16 cellular contexts compared by ENCODE assay signal in genomic region chrX:94977562-94977961, GRCh38.
DNase-seq lines count a peak whose midpoint lies in the region; FAIRE-seq and TF ChIP-seq lines count a peak whose summit lies in the region.
"Had no signal": no experiment of that assay in that cellular context is flagged by ENCODE, and none has a peak within 500 bp of the region (broad histone marks: within the 10 kb centered on the region; RNA-seq: fewer than 3 reads in every experiment).

No MANE protein-coding gene starts in this region.

- in situ Hi-C loops in Caki2 (cut with HindIII; ENCODE audit: low pct_unique_long_range_greater_than_20kb, low sequenced_read_pairs), result no loop called here

- H2BK5ac ChIP-seq in neuronal stem cell (ENCODE audit: low read length), result no peak overlapping the region

- no peak overlapping the region for H3K23ac ChIP-seq in neuronal stem cell (ENCODE audit: low read depth, low read length, poor library complexity)

- WGBS in neuronal stem cell (ENCODE audit: extremely low coverage in 2 of 2, insufficient read length in 2 of 2, insufficient replicate concordance in 1 of 2), 2 donors, result no CpG with 5 or more reads among the region's 2 CpGs

- H3K4me3 ChIP-seq in GM12865 (ENCODE audit: low read depth, low read length), result no peak overlapping the region
- H3K4me3 ChIP-seq in OCI-LY1 (ENCODE audit: low read depth, low read length, poor library complexity, severe bottlenecking), result peak overlapping the region; percentile 19
- no peak overlapping the region for H3K4me3 ChIP-seq in neuronal stem cell (ENCODE audit: low read length in 2 of 2)
- H3K4me3 ChIP-seq: BLaER1 treated with 17β-estradiol and CSF1 and Interleukin-3, amounts not matched to agents 10 nM and 100 nM; K562 had no signal

- H3F3A ChIP-seq in OCI-LY1 (ENCODE audit: insufficient read depth, low read length), result no peaks in the 10 kb centered on the region

- H4K20me1 ChIP-seq in OCI-LY1 (ENCODE audit: insufficient read depth, low read length), result no peaks in the 10 kb centered on the region

- no peak overlapping the region for H2AK5ac ChIP-seq in neuronal stem cell (ENCODE audit: low read depth, low read length)

- H2AFZ ChIP-seq in OCI-LY1 (ENCODE audit: low read length) (no peak overlapping the region), neuronal stem cell (ENCODE audit: low read length) (no peak overlapping the region)

- no peak overlapping the region for H4K8ac ChIP-seq in neuronal stem cell (ENCODE audit: low read depth, low read length)

- TF ChIP-seq CTCF in GM12865 (IDR thresholded peaks at IDR 0.05; ENCODE audit: insufficient read depth, low read depth, low read length, missing control alignments) (no peak), OCI-LY1 (IDR thresholded peaks at IDR 0.05; ENCODE audit: low read length) (peak; percentile 34; the same call in 1 of the 2 replicates), D721Med (IDR thresholded peaks at IDR 0.05; ENCODE audit: insufficient read depth, missing control alignments) (no peak)

- H3K9ac ChIP-seq in OCI-LY1 (ENCODE audit: low read length), result no peak overlapping the region
- H3K9ac ChIP-seq in neuronal stem cell (ENCODE audit: low read depth, low read length, poor library complexity), result no peak overlapping the region
- H3K9ac ChIP-seq: BLaER1 treated with 17β-estradiol and CSF1 and Interleukin-3, amounts not matched to agents 10 nM and 100 nM had no signal

- no peaks in the 10 kb centered on the region for H3K36me3 ChIP-seq in OCI-LY1 (ENCODE audit: insufficient read depth, low read length)
- no peaks in the 10 kb centered on the region for H3K36me3 ChIP-seq in neuronal stem cell (replicated peaks in 1 of 2; ENCODE audit: control insufficient read depth in 2 of 2, insufficient read depth in 2 of 2, low read length in 2 of 2)
- H3K36me3 ChIP-seq: BLaER1 treated with 17β-estradiol and CSF1 and Interleukin-3, amounts not matched to agents 10 nM and 100 nM had no signal

- no peak overlapping the region for H2BK12ac ChIP-seq in neuronal stem cell (ENCODE audit: low read length)

- no peak overlapping the region for H3K14ac ChIP-seq in neuronal stem cell (ENCODE audit: low read length)

- no peak overlapping the region for H2BK120ac ChIP-seq in neuronal stem cell (ENCODE audit: low read depth, low read length)

- H3K4me1 ChIP-seq in OCI-LY1 (ENCODE audit: insufficient read depth, low read length, severe bottlenecking) (peaks cover 38% of the 10 kb centered on the region), neuronal stem cell (ENCODE audit: control insufficient read depth in 2 of 2, insufficient read depth in 1 of 2, low read depth in 1 of 2, low read length in 2 of 2) (no peaks in the 10 kb centered on the region)

- H3K9me3 ChIP-seq in OCI-LY1 (ENCODE audit: low read length) (no peaks in the 10 kb centered on the region), neuronal stem cell (replicated peaks in 1 of 2; ENCODE audit: control insufficient read depth in 2 of 2, insufficient read depth in 1 of 2, low read depth in 1 of 2, low read length in 2 of 2) (no peaks in the 10 kb centered on the region)
- H3K9me3 ChIP-seq: BLaER1 treated with 17β-estradiol and CSF1 and Interleukin-3, amounts not matched to agents 10 nM and 100 nM had no signal

- H3K27ac ChIP-seq in OCI-LY1 (ENCODE audit: low read depth, low read length, poor library complexity, severe bottlenecking) (peak overlapping the region; percentile 86), neuronal stem cell (replicated peaks; ENCODE audit: low read length) (no peak overlapping the region)
- H3K27ac ChIP-seq: BLaER1 treated with 17β-estradiol and CSF1 and Interleukin-3, amounts not matched to agents 10 nM and 100 nM; HL-60 had no signal

- H3K79me2 ChIP-seq in OCI-LY1 (ENCODE audit: insufficient read depth, low read length), result no peaks in the 10 kb centered on the region

- no peak for FAIRE-seq in D721Med (lab: Jason Lieb, UNC)
- FAIRE-seq: GM18507, K562 had no signal

- H3K4me2 ChIP-seq in OCI-LY1 (ENCODE audit: low read length), result peak overlapping the region; percentile 39; the same call in 1 of the 2 replicates
- H3K4me2 ChIP-seq in neuronal stem cell (ENCODE audit: insufficient read depth, low read length, poor library complexity, severe bottlenecking), result peak overlapping the region; percentile 11
- H3K4me2 ChIP-seq: BLaER1 treated with 17β-estradiol and CSF1 and Interleukin-3, amounts not matched to agents 10 nM and 100 nM had no signal

- DNase-seq in Caki2 (ENCODE audit: low read depth) (peak; percentile 4), GM12865 (ENCODE audit: low read depth) (peak; percentile 0), neuronal stem cell (ENCODE audit: low spot score) (no peak), NOMO-1 (lab: John Stamatoyannopoulos, UW; ENCODE audit: unreplicated experiment in 2 of 2) (no peak), iPS-NIHi11 (ENCODE audit: low spot score) (no peak), D721Med (ENCODE audit: insufficient read length, low spot score) (no peak)
- DNase-seq: ACHN; CD4-positive, CD25-positive, alpha-beta regulatory T cell; GF-D8; GOT3; H9 had no signal

- H3K9me2 ChIP-seq in OCI-LY1 (ENCODE audit: low read depth, low read length), result no peaks in the 10 kb centered on the region

- no peak overlapping the region for H4K91ac ChIP-seq in neuronal stem cell (ENCODE audit: low read depth, low read length, poor library complexity)

- H3K79me1 ChIP-seq in neuronal stem cell (ENCODE audit: low read depth, low read length), result no peaks in the 10 kb centered on the region

- H3K4ac ChIP-seq in neuronal stem cell (ENCODE audit: low read length), result no peak overlapping the region

- H3K27me3 ChIP-seq in OCI-LY1 (ENCODE audit: insufficient read depth, low read length) (no peaks in the 10 kb centered on the region), neuronal stem cell (ENCODE audit: control insufficient read depth in 3 of 3, insufficient read depth in 3 of 3, low read depth in 1 of 3, low read length in 3 of 3) (no peaks in the 10 kb centered on the region)

- peak overlapping the region; percentile 28 for H3K18ac ChIP-seq in neuronal stem cell (ENCODE audit: low read length)

- no peak overlapping the region for H2BK15ac ChIP-seq in neuronal stem cell (ENCODE audit: low read length)

Comparison
In these comparisons a context has a peak if more than half of its experiments do, and no peak if none do; other contexts are left out.
1. DNase-seq: peak in Caki2 (single experiment) and GM12865 (single experiment); none in neuronal stem cell (single experiment), NOMO-1 (0 of 2), iPS-NIHi11 (single experiment) and D721Med (single experiment).